ENCODE assay signal across 1 cellular context in genomic region chr2:65063426-65063825, GRCh38.
TF ChIP-seq lines count a peak whose summit lies in the region.

No MANE protein-coding gene starts in this region.

TF ChIP-seq in K562, 482 proteins besides CTCF, POLR2A, EP300 and RAD21 (continued from another document):
- TF ChIP-seq, protein P1, sequence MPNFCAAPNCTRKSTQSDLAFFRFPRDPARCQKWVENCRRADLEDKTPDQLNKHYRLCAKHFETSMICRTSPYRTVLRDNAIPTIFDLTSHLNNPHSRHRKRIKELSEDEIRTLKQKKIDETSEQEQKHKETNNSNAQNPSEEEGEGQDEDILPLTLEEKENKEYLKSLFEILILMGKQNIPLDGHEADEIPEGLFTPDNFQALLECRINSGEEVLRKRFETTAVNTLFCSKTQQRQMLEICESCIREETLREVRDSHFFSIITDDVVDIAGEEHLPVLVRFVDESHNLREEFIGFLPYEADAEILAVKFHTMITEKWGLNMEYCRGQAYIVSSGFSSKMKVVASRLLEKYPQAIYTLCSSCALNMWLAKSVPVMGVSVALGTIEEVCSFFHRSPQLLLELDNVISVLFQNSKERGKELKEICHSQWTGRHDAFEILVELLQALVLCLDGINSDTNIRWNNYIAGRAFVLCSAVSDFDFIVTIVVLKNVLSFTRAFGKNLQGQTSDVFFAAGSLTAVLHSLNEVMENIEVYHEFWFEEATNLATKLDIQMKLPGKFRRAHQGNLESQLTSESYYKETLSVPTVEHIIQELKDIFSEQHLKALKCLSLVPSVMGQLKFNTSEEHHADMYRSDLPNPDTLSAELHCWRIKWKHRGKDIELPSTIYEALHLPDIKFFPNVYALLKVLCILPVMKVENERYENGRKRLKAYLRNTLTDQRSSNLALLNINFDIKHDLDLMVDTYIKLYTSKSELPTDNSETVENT (CRISPR knock-in tag; IDR thresholded peaks at IDR 0.05), result no peak
- TF ChIP-seq XRCC3 (IDR thresholded peaks at IDR 0.05) (no peak), SMAD3 (CRISPR knock-in tag; conservative IDR thresholded peaks at IDR 0.05) (no peak), THAP7 (CRISPR knock-in tag; IDR thresholded peaks at IDR 0.05) (no peak), CBX2 (IDR thresholded peaks at IDR 0.05; ENCODE audit: insufficient read depth, low read length, poor library complexity, severe bottlenecking) (no peak), SREBF2 (CRISPR knock-in tag; IDR thresholded peaks at IDR 0.05) (no peak), KAT2B (IDR thresholded peaks at IDR 0.05; ENCODE audit: low read depth, low read length) (no peak), PHF8 (IDR thresholded peaks at IDR 0.05; ENCODE audit: borderline replicate concordance, low read length) (no peak), CUX1 (CRISPR knock-in tag; IDR thresholded peaks at IDR 0.05) (no peak), RBM25 (IDR thresholded peaks at IDR 0.05; ENCODE audit: low read depth, low read length, severe bottlenecking) (no peak), ZNF3 (CRISPR knock-in tag; IDR thresholded peaks at IDR 0.05) (no peak), HMG20B (CRISPR knock-in tag; IDR thresholded peaks at IDR 0.05) (no peak)
- TF ChIP-seq, protein P2, sequence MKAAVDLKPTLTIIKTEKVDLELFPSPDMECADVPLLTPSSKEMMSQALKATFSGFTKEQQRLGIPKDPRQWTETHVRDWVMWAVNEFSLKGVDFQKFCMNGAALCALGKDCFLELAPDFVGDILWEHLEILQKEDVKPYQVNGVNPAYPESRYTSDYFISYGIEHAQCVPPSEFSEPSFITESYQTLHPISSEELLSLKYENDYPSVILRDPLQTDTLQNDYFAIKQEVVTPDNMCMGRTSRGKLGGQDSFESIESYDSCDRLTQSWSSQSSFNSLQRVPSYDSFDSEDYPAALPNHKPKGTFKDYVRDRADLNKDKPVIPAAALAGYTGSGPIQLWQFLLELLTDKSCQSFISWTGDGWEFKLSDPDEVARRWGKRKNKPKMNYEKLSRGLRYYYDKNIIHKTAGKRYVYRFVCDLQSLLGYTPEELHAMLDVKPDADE (conservative IDR thresholded peaks at IDR 0.05; ENCODE audit: control insufficient read depth, low read depth, low read length), result no peak
- TF ChIP-seq, protein P3, sequence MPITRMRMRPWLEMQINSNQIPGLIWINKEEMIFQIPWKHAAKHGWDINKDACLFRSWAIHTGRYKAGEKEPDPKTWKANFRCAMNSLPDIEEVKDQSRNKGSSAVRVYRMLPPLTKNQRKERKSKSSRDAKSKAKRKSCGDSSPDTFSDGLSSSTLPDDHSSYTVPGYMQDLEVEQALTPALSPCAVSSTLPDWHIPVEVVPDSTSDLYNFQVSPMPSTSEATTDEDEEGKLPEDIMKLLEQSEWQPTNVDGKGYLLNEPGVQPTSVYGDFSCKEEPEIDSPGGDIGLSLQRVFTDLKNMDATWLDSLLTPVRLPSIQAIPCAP (CRISPR knock-in tag; IDR thresholded peaks at IDR 0.05; ENCODE audit: borderline replicate concordance), result no peak
- TF ChIP-seq, protein P4, sequence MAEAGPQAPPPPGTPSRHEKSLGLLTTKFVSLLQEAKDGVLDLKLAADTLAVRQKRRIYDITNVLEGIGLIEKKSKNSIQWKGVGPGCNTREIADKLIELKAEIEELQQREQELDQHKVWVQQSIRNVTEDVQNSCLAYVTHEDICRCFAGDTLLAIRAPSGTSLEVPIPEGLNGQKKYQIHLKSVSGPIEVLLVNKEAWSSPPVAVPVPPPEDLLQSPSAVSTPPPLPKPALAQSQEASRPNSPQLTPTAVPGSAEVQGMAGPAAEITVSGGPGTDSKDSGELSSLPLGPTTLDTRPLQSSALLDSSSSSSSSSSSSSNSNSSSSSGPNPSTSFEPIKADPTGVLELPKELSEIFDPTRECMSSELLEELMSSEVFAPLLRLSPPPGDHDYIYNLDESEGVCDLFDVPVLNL (CRISPR knock-in tag; IDR thresholded peaks at IDR 0.05; ENCODE audit: low read depth), result no peak
